In genomic region chr2:95646274-95646994, GRCh38 we compare ENCODE assay signal across 5 cellular contexts. TPM values are rescaled to one million over a fixed set of nuclear protein-coding genes. Genes with fewer than 3 reads are reported as not detected.
"Had no signal": no experiment of that assay in that cellular context is flagged by ENCODE, and none has a peak within 500 bp of the region (broad histone marks: within the 10 kb centered on the region; RNA-seq: fewer than 3 reads in every experiment).

No MANE protein-coding gene starts in this region.

RNA-seq across cellular contexts. Expression of gene TRIM43, which starts 54.6 kb away (rescaled TPM):
- total RNA-seq: HT1080, K562, M059J, SJSA1 had no signal
- polyA plus RNA-seq: IgD-negative memory B cell, K562 had no signal
